Comparison of ENCODE assay signal across 24 cellular contexts in the genomic region with DNA sequence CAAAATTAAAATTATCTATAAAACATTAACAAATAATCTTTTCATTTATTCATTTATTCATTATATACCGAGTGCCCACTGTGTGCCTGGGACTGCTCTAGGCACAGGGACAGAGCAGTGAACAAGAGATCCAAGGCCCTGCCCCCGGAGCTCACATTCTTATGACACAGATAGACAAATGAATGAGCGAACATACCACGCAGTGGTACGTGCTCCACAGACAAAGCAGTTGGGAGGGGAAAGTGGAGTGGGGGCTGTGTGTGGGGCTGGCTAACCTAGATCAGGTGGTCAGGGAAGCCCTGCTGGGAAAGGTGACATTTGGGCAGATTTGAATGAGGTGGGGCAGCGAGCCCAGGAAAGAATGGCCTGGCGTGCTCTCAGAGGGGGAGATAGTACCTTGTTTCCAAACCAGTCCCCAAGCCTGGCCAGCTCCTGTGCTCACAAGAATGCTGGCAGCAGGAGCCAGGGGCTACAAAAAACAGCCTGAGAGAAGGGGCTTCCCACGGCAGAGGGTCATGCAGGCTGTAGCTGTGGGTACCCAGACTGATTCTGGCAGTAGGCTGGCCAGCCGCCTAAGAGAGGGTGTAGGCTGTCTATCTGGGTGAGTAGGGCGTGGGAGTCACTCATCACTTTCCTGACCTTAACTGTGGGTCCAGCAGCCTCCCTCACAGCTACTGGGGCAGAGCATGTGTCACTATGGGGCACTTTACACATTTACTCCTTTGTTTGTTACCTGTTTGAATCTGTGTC. TPM values are rescaled to one million over a fixed set of nuclear protein-coding genes. Genes with fewer than 3 reads are reported as not detected.
A peak's percentile ranks its signal among the peaks of the same experiment; 100 is the strongest.
DNase-seq lines count a peak whose midpoint lies in the region; ATAC-seq and TF ChIP-seq lines count a peak whose summit lies in the region.
"Had no signal": no experiment of that assay in that cellular context is flagged by ENCODE, and none has a peak within 500 bp of the region (broad histone marks: within the 10 kb centered on the region; RNA-seq: fewer than 3 reads in every experiment).

No MANE protein-coding gene starts in this region.

- no peak overlapping the region; the same call in 1 of the 2 replicates for H3K14ac ChIP-seq in H9 (ENCODE audit: insufficient read depth, low read length)
- H3K14ac ChIP-seq in trophoblast cell (ENCODE audit: low read length) = peak overlapping the region; percentile 16

- no peak overlapping the region for H3K56ac ChIP-seq in H9 (ENCODE audit: insufficient read length, low read depth, low read length)

- H2BK5ac ChIP-seq in H9 (ENCODE audit: insufficient read length, low read length) = no peak overlapping the region
- H2BK5ac ChIP-seq in trophoblast cell (ENCODE audit: low read depth, low read length, poor library complexity) = no peak overlapping the region

- H3K23ac ChIP-seq in H9 (ENCODE audit: insufficient read length, low read depth, low read length) (no peak overlapping the region), trophoblast cell (ENCODE audit: low read length) (no peak overlapping the region)

- H3K36me3 Mint-ChIP-seq in H9 (ENCODE audit: insufficient read depth in 1 of 3, low read depth in 3 of 3) = no peaks in the 10 kb centered on the region
- H3K36me3 Mint-ChIP-seq in CD14-positive monocyte = peaks cover 0 to 2% of the 10 kb centered on the region in 2 donors
- H3K36me3 Mint-ChIP-seq: T-cell had no signal

- H4K91ac ChIP-seq in H9 (ENCODE audit: insufficient read length, low read depth, low read length) (no peak overlapping the region), trophoblast cell (ENCODE audit: low read depth, low read length) (peak overlapping the region; percentile 20)

- H2AK5ac ChIP-seq in H9 (ENCODE audit: insufficient read length, low read length) (no peak overlapping the region), trophoblast cell (ENCODE audit: low read length) (peak overlapping the region; percentile 79)

- no peaks in the 10 kb centered on the region for H3K36me3 ChIP-seq in SJSA1
- H3K36me3 ChIP-seq in trophoblast cell (ENCODE audit: control insufficient read depth in 1 of 2, insufficient read depth in 2 of 2, low read length in 2 of 2) = no peaks in the 10 kb centered on the region
- H3K36me3 ChIP-seq: cardiac muscle cell, gastroesophageal sphincter, prostate gland, transverse colon, WERI-Rb-1 had no signal

- H4K8ac ChIP-seq in H9 (replicated peaks; ENCODE audit: insufficient read length, low read depth, low read length) = no peak overlapping the region
- H4K8ac ChIP-seq in trophoblast cell (ENCODE audit: low read depth, low read length) = peak overlapping the region; percentile 31

- WGBS in H9 (ENCODE audit: extremely low coverage, insufficient read length, low lambda C conversion rate) = no CpG with 5 or more reads among the region's 10 CpGs
- no CpG with 5 or more reads among the region's 10 CpGs for WGBS in trophoblast cell (ENCODE audit: extremely low coverage, insufficient coverage, insufficient read length)

- intact Hi-C loops in CD14-positive monocyte (cut with micrococcal nuclease) = no loop called here

- TF ChIP-seq CTCF in H9 (conservative IDR thresholded peaks at IDR 0.05) = no peak
- no peak for TF ChIP-seq CTCF in CD14-positive monocyte (IDR thresholded peaks at IDR 0.05)

- H3T11ph ChIP-seq in H9 (ENCODE audit: low read length) = no peak overlapping the region

- H2BK20ac ChIP-seq in H9 (ENCODE audit: low read depth, low read length, poor library complexity, severe bottlenecking) = no peak overlapping the region

- H3K9ac ChIP-seq in H9 (ENCODE audit: extremely low read depth, insufficient read length, low read length) (no peak overlapping the region), trophoblast cell (ENCODE audit: low read length) (no peak overlapping the region)

- H3K9me3 Mint-ChIP-seq in H9 = no peaks in the 10 kb centered on the region
- H3K9me3 Mint-ChIP-seq in CD14-positive monocyte = peaks cover 0 to 4% (median 0%) of the 10 kb centered on the region in 7 donors
- H3K9me3 Mint-ChIP-seq: CD4-positive, alpha-beta T cell; T-cell had no signal

- H4K20me1 ChIP-seq in H9 (ENCODE audit: control insufficient read depth, insufficient read depth, insufficient read length) = no peaks in the 10 kb centered on the region

- no peak overlapping the region for H2BK120ac ChIP-seq in H9 (ENCODE audit: low read depth, low read length, poor library complexity, severe bottlenecking)
- no peak overlapping the region for H2BK120ac ChIP-seq in trophoblast cell (ENCODE audit: insufficient read depth, low read length, poor library complexity)

- no peaks in the 10 kb centered on the region for H3K23me2 ChIP-seq in H9 (ENCODE audit: insufficient read length, low read depth, low read length, poor library complexity, severe bottlenecking)

- peak overlapping the region; percentile 11 for H3K18ac ChIP-seq in H9 (ENCODE audit: insufficient read length, low read depth, low read length)
- no peak overlapping the region for H3K18ac ChIP-seq in trophoblast cell (ENCODE audit: low read length)

- H2AFZ ChIP-seq in H9 (ENCODE audit: low read length) (no peak overlapping the region), trophoblast cell (ENCODE audit: insufficient read depth, low read length, poor library complexity) (peak overlapping the region; percentile 35)

- H3K4me2 ChIP-seq in H9 (ENCODE audit: insufficient read depth, insufficient read length, low read length) = no peak overlapping the region
- H3K4me2 ChIP-seq in trophoblast cell (ENCODE audit: low read length) = no peak overlapping the region

- H3K4ac ChIP-seq in H9 (ENCODE audit: low read depth, low read length) (no peak overlapping the region), trophoblast cell (ENCODE audit: low read depth, low read length) (no peak overlapping the region)

- DNase-seq in H9 (no peak), SJSA1 (ENCODE audit: low read depth in 1 of 2, low spot score in 2 of 2) (no peak), dermis blood vessel endothelial cell (peak; percentile 19), trophoblast cell (no peak), CD14-positive monocyte (ENCODE audit: low spot score) (no peak), DMS 273 treated with DMSO at 0.1 percent for 48 hours (lab: John Stamatoyannopoulos, UW) (no peak), COLO829 (ENCODE audit: low spot score) (no peak)
- DNase-seq: activated CD8-positive, alpha-beta memory T cell treated with anti-CD3 and anti-CD28 coated beads, Interleukin-2, amount 50 U/mL, for 48 hours; activated gamma-delta T cell; CD4-positive, alpha-beta T cell; left cardiac atrium; NCI-H1417; nephron progenitor cell; SHP77; stimulated activated CD4-positive, alpha-beta T cell treated with anti-CD3 and anti-CD28 coated beads, Interleukin-1b, Interleukin-23, amount 100 ng/mL, for 48 hours; stimulated activated naive CD4-positive, alpha-beta T cell; T-cell; transverse colon; WERI-Rb-1 had no signal

- H4K5ac ChIP-seq in H9 (ENCODE audit: insufficient read length, low read depth, low read length) = no peak overlapping the region

- H3K4me3 ChIP-seq in SJSA1 (no peak overlapping the region), trophoblast cell (ENCODE audit: low read depth, low read length) (no peak overlapping the region)
- H3K4me3 ChIP-seq: cardiac muscle cell, gastroesophageal sphincter, prostate gland, transverse colon had no signal

- H3K4me1 Mint-ChIP-seq in H9 (peaks cover 44 to 47% of the 10 kb centered on the region in 2 experiments), CD14-positive monocyte (peaks cover 49% of the 10 kb centered on the region)

- H3K4me1 ChIP-seq in H9 (ENCODE audit: insufficient read depth, low read length) (peaks cover 12% of the 10 kb centered on the region; the same call in 1 of the 2 replicates), SJSA1 (replicated peaks) (peaks cover 49% of the 10 kb centered on the region), trophoblast cell (ENCODE audit: control insufficient read depth in 1 of 2, insufficient read depth in 2 of 2, low read length in 2 of 2) (peaks cover 13 to 14% of the 10 kb centered on the region in 2 experiments)
- H3K4me1 ChIP-seq: prostate gland had no signal

- no peaks in the 10 kb centered on the region for H3K79me1 ChIP-seq in H9 (ENCODE audit: insufficient read depth, low read depth, low read length, poor library complexity, severe bottlenecking)
- H3K79me1 ChIP-seq in trophoblast cell (ENCODE audit: low read length) = peaks cover 6% of the 10 kb centered on the region

- H3K79me2 ChIP-seq in H9 (ENCODE audit: insufficient read depth, low read length) = no peaks in the 10 kb centered on the region
- H3K79me2 ChIP-seq in trophoblast cell (ENCODE audit: control insufficient read depth, insufficient read depth, low read length, poor library complexity) = no peaks in the 10 kb centered on the region

- ATAC-seq in HG03280 (IDR thresholded peaks at IDR 0.05; ENCODE audit: unreplicated experiment) = no peak
- ATAC-seq: gastroesophageal sphincter, HepG2, T-cell had no signal

- H3K4me3 Mint-ChIP-seq in H9 (no peak overlapping the region; a peak in 1 of 5 replicates), CD14-positive monocyte (no peak overlapping the region)
- H3K4me3 Mint-ChIP-seq: CD4-positive, alpha-beta T cell; nephron progenitor cell; T-cell had no signal

- H2BK12ac ChIP-seq in H9 (ENCODE audit: insufficient read length, low read depth, low read length) (no peak overlapping the region), trophoblast cell (ENCODE audit: low read length) (peak overlapping the region; percentile 82)

- peak overlapping the region in 1 of 3 experiments; percentile 91; a peak in 3 of 7 replicates for H3K27ac Mint-ChIP-seq in H9
- H3K27ac Mint-ChIP-seq in CD14-positive monocyte = no peak overlapping the region
- H3K27ac Mint-ChIP-seq: CD4-positive, alpha-beta T cell; nephron progenitor cell; T-cell had no signal

- no peak overlapping the region for H2BK15ac ChIP-seq in H9 (ENCODE audit: low read depth, low read length)

- no peak overlapping the region for H4K12ac ChIP-seq in trophoblast cell (ENCODE audit: low read depth, low read length)

- no peak overlapping the region for H3K27ac ChIP-seq in H9 (ENCODE audit: insufficient read length, low read depth, low read length)
- 0 out of 2 replicates have a peak overlapping the region, but pooled peaks have one; percentile 18 for H3K27ac ChIP-seq in SJSA1
- H3K27ac ChIP-seq in trophoblast cell (ENCODE audit: low read depth, low read length) = no peak overlapping the region
- H3K27ac ChIP-seq: cardiac muscle cell, gastroesophageal sphincter, prostate gland, transverse colon, WERI-Rb-1 had no signal

- no peaks in the 10 kb centered on the region for H3K27me3 ChIP-seq in H9 (ENCODE audit: insufficient read depth, low read length)
- no peaks in the 10 kb centered on the region for H3K27me3 ChIP-seq in SJSA1 (replicated peaks)
- no peaks in the 10 kb centered on the region for H3K27me3 ChIP-seq in trophoblast cell (ENCODE audit: insufficient read depth, low read length)
- H3K27me3 ChIP-seq: cardiac muscle cell, gastroesophageal sphincter, transverse colon had no signal

- H3K9me3 ChIP-seq in H9 (ENCODE audit: control insufficient read depth, low read depth, low read length) = no peaks in the 10 kb centered on the region
- H3K9me3 ChIP-seq in SJSA1 (replicated peaks) = no peaks in the 10 kb centered on the region
- no peaks in the 10 kb centered on the region for H3K9me3 ChIP-seq in trophoblast cell (ENCODE audit: insufficient read depth, low read depth, low read length)
- H3K9me3 ChIP-seq: gastroesophageal sphincter, prostate gland, transverse colon had no signal

- H3K27me3 Mint-ChIP-seq in H9 (ENCODE audit: low read depth) = peaks cover 2% of the 10 kb centered on the region
- peaks cover 2 to 7% (median 2%) of the 10 kb centered on the region in 3 donors for H3K27me3 Mint-ChIP-seq in CD14-positive monocyte (ENCODE audit: low read depth in 3 of 3)

RNA-seq across cellular contexts. Expression of a gene that starts 57.8 kb away (rescaled TPM):
- total RNA-seq in H9 (2021) = 218 and 219 TPM in 2 replicates
- 262 and 370 TPM in 2 replicates for total RNA-seq in SJSA1 (2014; rRNA removed; shearing (Covaris generic))
- total RNA-seq in dermis blood vessel endothelial cell = 233 and 441 TPM in 2 replicates
- 427 and 440 TPM in 2 replicates for polyA plus RNA-seq in trophoblast cell (2013)
- 10 to 100 TPM; 41.4 to 75.0 TPM for polyA plus RNA-seq in CD14-positive monocyte
